ENCODE assay signal across 12 cellular contexts in genomic region chr12:915090-915489, GRCh38. TPM values are rescaled to one million over a fixed set of nuclear protein-coding genes. Genes with fewer than 3 reads are reported as not detected.
DNase-seq lines count a peak whose midpoint lies in the region; ATAC-seq and TF ChIP-seq lines count a peak whose summit lies in the region.
"Had no signal": no experiment of that assay in that cellular context is flagged by ENCODE, and none has a peak within 500 bp of the region (broad histone marks: within the 10 kb centered on the region; RNA-seq: fewer than 3 reads in every experiment).

No MANE protein-coding gene starts in this region.

- no peaks in the 10 kb centered on the region for H3K4me1 Mint-ChIP-seq in MCF 10A (ENCODE audit: insufficient read depth, unreplicated experiment)
- peaks cover 9 to 21% of the 10 kb centered on the region in 2 donors for H3K4me1 Mint-ChIP-seq in effector memory CD8-positive, alpha-beta T cell (ENCODE audit: low read depth in 2 of 2)
- H3K4me1 Mint-ChIP-seq in stimulated activated effector memory CD8-positive, alpha-beta T cell treated with anti-CD3 and anti-CD28 coated beads, Interleukin-12 subunit alpha, Interleukin-12 subunit beta, amount 100 ng/mL, for 72 hours: peaks cover 8% of the 10 kb centered on the region

- ATAC-seq in effector memory CD8-positive, alpha-beta T cell (replicated peaks): peak; percentile 58
- peak; percentile 49 for ATAC-seq in stimulated activated effector memory CD8-positive, alpha-beta T cell treated with anti-CD3 and anti-CD28 coated beads, Interleukin-12 subunit alpha, Interleukin-12 subunit beta, amount 100 ng/mL, for 72 hours
- ATAC-seq: gastrocnemius medialis, left cardiac atrium had no signal

- intact Hi-C loops in MCF 10A (cut with micrococcal nuclease): no loop called here
- intact Hi-C loops in mammary epithelial cell (cut with micrococcal nuclease): no loop called here
- intact Hi-C loops in OCI-LY7 (cut with micrococcal nuclease; ENCODE audit: unreplicated experiment): no loop called here

- H3K4me2 ChIP-seq in mammary epithelial cell (ENCODE audit: insufficient read depth, low read depth, low read length) (no peak overlapping the region), OCI-LY7 (ENCODE audit: low read length) (no peak overlapping the region)

- H4K20me1 ChIP-seq in mammary epithelial cell (ENCODE audit: insufficient read depth, low read length) (no peaks in the 10 kb centered on the region), OCI-LY7 (ENCODE audit: insufficient read depth, low read length) (no peaks in the 10 kb centered on the region)

- peaks cover 14% of the 10 kb centered on the region for H3K36me3 ChIP-seq in mammary epithelial cell (ENCODE audit: insufficient read depth, low read length)
- H3K36me3 ChIP-seq in OCI-LY7 (ENCODE audit: insufficient read depth, low read length): peaks cover 97% of the 10 kb centered on the region

- H3K9me3 ChIP-seq in mammary epithelial cell (replicated peaks; ENCODE audit: insufficient read depth, low read length) (no peaks in the 10 kb centered on the region), OCI-LY7 (ENCODE audit: low read length) (no peaks in the 10 kb centered on the region)
- H3K9me3 ChIP-seq: gastrocnemius medialis had no signal

- no peak overlapping the region for H3K9ac ChIP-seq in mammary epithelial cell (ENCODE audit: insufficient read depth, low read length)

- POLR2A ChIA-PET in MCF 10A (lab: Yijun Ruan, JAX): interaction anchor here (0.5 to 0.8 kb wide), 3 partner anchors 61 to 249 kb away, joined by 3 to 4 read pairs (median 3); no protein-coding TSS in a partner anchor
- POLR2A ChIA-PET in OCI-LY7 (lab: Charles Lee): interaction anchor here (0.6 to 0.7 kb wide), 2 partner anchors 45 to 59 kb away, joined by 3 to 4 read pairs; no protein-coding TSS in a partner anchor

- TF ChIP-seq CTCF in MCF 10A (IDR thresholded peaks at IDR 0.05; ENCODE audit: unreplicated experiment) (no peak), mammary epithelial cell (conservative IDR thresholded peaks at IDR 0.05 in 1 of 2, IDR thresholded peaks at IDR 0.05 in 1 of 2; ENCODE audit: extremely low read depth in 1 of 2, insufficient read depth in 1 of 2, low read depth in 1 of 2, low read length in 2 of 2) (no peak), OCI-LY7 (conservative IDR thresholded peaks at IDR 0.05; ENCODE audit: low read length) (no peak)

- CTCF ChIA-PET in MCF 10A (lab: Yijun Ruan, JAX): interaction anchor here (0.5 to 0.8 kb wide), 2 partner anchors 94 to 99 kb away, joined by 3 read pairs; no protein-coding TSS in a partner anchor
- CTCF ChIA-PET in mammary epithelial cell (lab: Charles Lee; ENCODE audit: low non-redundant PET): no interaction called here
- CTCF ChIA-PET in OCI-LY7 (lab: Charles Lee; ENCODE audit: unreplicated experiment): no interaction called here

- H2AFZ ChIP-seq in mammary epithelial cell (ENCODE audit: low read depth, low read length) (no peak overlapping the region), OCI-LY7 (ENCODE audit: low read length) (no peak overlapping the region)

- H3K4me3 ChIP-seq in mammary epithelial cell (replicated peaks in 1 of 3; ENCODE audit: insufficient read depth in 1 of 3, low read depth in 2 of 3, low read length in 3 of 3): no peak overlapping the region
- no peak overlapping the region for H3K4me3 ChIP-seq in OCI-LY7 (ENCODE audit: low read depth, low read length, poor library complexity, severe bottlenecking)
- H3K4me3 ChIP-seq: gastrocnemius medialis had no signal

- H3K36me3 Mint-ChIP-seq in MCF 10A (ENCODE audit: insufficient read depth, unreplicated experiment): peaks cover 94% of the 10 kb centered on the region
- peaks cover 72% of the 10 kb centered on the region for H3K36me3 Mint-ChIP-seq in effector memory CD8-positive, alpha-beta T cell (ENCODE audit: insufficient read depth)
- H3K36me3 Mint-ChIP-seq in stimulated activated effector memory CD8-positive, alpha-beta T cell treated with anti-CD3 and anti-CD28 coated beads, Interleukin-12 subunit alpha, Interleukin-12 subunit beta, amount 100 ng/mL, for 72 hours: peaks cover 97% of the 10 kb centered on the region

- H3K27ac Mint-ChIP-seq in MCF 10A (ENCODE audit: low read depth, unreplicated experiment): no peak overlapping the region
- peak overlapping the region; percentile 28 to 61 for H3K27ac Mint-ChIP-seq in effector memory CD8-positive, alpha-beta T cell
- peak overlapping the region; percentile 87 for H3K27ac Mint-ChIP-seq in stimulated activated effector memory CD8-positive, alpha-beta T cell treated with anti-CD3 and anti-CD28 coated beads, Interleukin-12 subunit alpha, Interleukin-12 subunit beta, amount 100 ng/mL, for 72 hours

- H3K9me3 Mint-ChIP-seq in MCF 10A (ENCODE audit: unreplicated experiment): no peaks in the 10 kb centered on the region
- H3K9me3 Mint-ChIP-seq in effector memory CD8-positive, alpha-beta T cell: no peaks in the 10 kb centered on the region
- H3K9me3 Mint-ChIP-seq in stimulated activated effector memory CD8-positive, alpha-beta T cell treated with anti-CD3 and anti-CD28 coated beads, Interleukin-12 subunit alpha, Interleukin-12 subunit beta, amount 100 ng/mL, for 72 hours: no peaks in the 10 kb centered on the region

- dilution Hi-C loops in mammary epithelial cell (cut with HindIII; ENCODE audit: low sequenced_read_pairs): no loop called here

- no peaks in the 10 kb centered on the region for H3K27me3 Mint-ChIP-seq in MCF 10A (ENCODE audit: insufficient read depth, unreplicated experiment)
- H3K27me3 Mint-ChIP-seq in effector memory CD8-positive, alpha-beta T cell: no peaks in the 10 kb centered on the region

- 92% methylated on average over 5 of the region's 5 CpGs for WGBS in mammary epithelial cell (ENCODE audit: low coverage, missing lambda C conversion rate)

- H3K27ac ChIP-seq in mammary epithelial cell (ENCODE audit: insufficient read depth, low read depth, low read length) (no peak overlapping the region), OCI-LY7 (ENCODE audit: low read depth, low read length, poor library complexity, severe bottlenecking) (peak overlapping the region; percentile 15)

- no peaks in the 10 kb centered on the region for H3K9me2 ChIP-seq in OCI-LY7 (ENCODE audit: insufficient read depth, low read length)

- H3K79me2 ChIP-seq in mammary epithelial cell (ENCODE audit: insufficient read depth, low read length): no peaks in the 10 kb centered on the region
- H3K79me2 ChIP-seq in OCI-LY7 (ENCODE audit: insufficient read depth, low read depth, low read length): no peaks in the 10 kb centered on the region

- no peaks in the 10 kb centered on the region for H3K4me1 ChIP-seq in mammary epithelial cell (ENCODE audit: insufficient read depth, low read length)
- H3K4me1 ChIP-seq in OCI-LY7 (ENCODE audit: insufficient read depth, low read length, poor library complexity, severe bottlenecking): peaks cover 8% of the 10 kb centered on the region

- H3K27me3 ChIP-seq in mammary epithelial cell (ENCODE audit: insufficient read depth, low read length): no peaks in the 10 kb centered on the region
- H3K27me3 ChIP-seq: gastrocnemius medialis had no signal

- H3K4me3 Mint-ChIP-seq in MCF 10A (ENCODE audit: unreplicated experiment): no peak overlapping the region
- H3K4me3 Mint-ChIP-seq in effector memory CD8-positive, alpha-beta T cell: peak overlapping the region in 1 of 2 donors; percentile 31
- no peak overlapping the region for H3K4me3 Mint-ChIP-seq in stimulated activated effector memory CD8-positive, alpha-beta T cell treated with anti-CD3 and anti-CD28 coated beads, Interleukin-12 subunit alpha, Interleukin-12 subunit beta, amount 100 ng/mL, for 72 hours

- peak; percentile 21 for DNase-seq in MCF 10A (ENCODE audit: unreplicated experiment)
- no peak for DNase-seq in mammary epithelial cell
- peak; percentile 38 for DNase-seq in OCI-LY7 (ENCODE audit: low spot score)
- DNase-seq in effector memory CD8-positive, alpha-beta T cell: no peak
- no peak for DNase-seq in stimulated activated effector memory CD8-positive, alpha-beta T cell treated with anti-CD3 and anti-CD28 coated beads, Interleukin-12 subunit alpha, Interleukin-12 subunit beta, amount 100 ng/mL, for 72 hours (ENCODE audit: low spot score in 2 of 2)
- DNase-seq in DMS 273 (lab: John Stamatoyannopoulos, UW; ENCODE audit: unreplicated experiment): no peak
- no peak for DNase-seq in NCI-H2107 treated with DMSO at 0.1 percent for 48 hours (lab: John Stamatoyannopoulos, UW; ENCODE audit: unreplicated experiment)
- DNase-seq in SHP77 treated with DMSO at 0.1 percent for 48 hours (lab: John Stamatoyannopoulos, UW): no peak
- DNase-seq: activated CD4-positive, CD25-positive, alpha-beta regulatory T cell; gastrocnemius medialis; left cardiac atrium; NCI-H510A had no signal

- in situ Hi-C loops in mammary epithelial cell (cut with MboI; ENCODE audit: low sequenced_read_pairs in 2 of 2): no loop called here

- no TSS peak for BruUV-seq in MCF 10A (replicated peaks; lab: Mats Ljungman, UMichigan)
- no TSS peak for BruUV-seq in mammary epithelial cell (replicated peaks; lab: Mats Ljungman, UMichigan)
- BruUV-seq in OCI-LY7 (replicated peaks; lab: Mats Ljungman, UMichigan): no TSS peak

RNA-seq across cellular contexts. Expression of gene RAD52, which starts 34.4 kb away (rescaled TPM):
- total RNA-seq in MCF 10A (2022): 26.0 and 27.9 TPM in 2 replicates
- 10 to 100 TPM; 11.7 to 16.5 TPM for total RNA-seq in mammary epithelial cell
- 7.6 TPM for polyA plus RNA-seq in mammary epithelial cell
- 4.8 TPM for polyA minus RNA-seq in mammary epithelial cell
- 30.8 and 31.8 TPM in 2 replicates for total RNA-seq in OCI-LY7 (2014; rRNA removed; shearing (Covaris generic))
- total RNA-seq in OCI-LY7 (2022): 20.7 and 30.3 TPM in 2 replicates

Comparison
In these comparisons a context has a peak if more than half of its experiments do, and no peak if none do; other contexts are left out.
1. DNase-seq: peak in MCF 10A (single experiment) and OCI-LY7 (single experiment); none in mammary epithelial cell (single experiment), effector memory CD8-positive, alpha-beta T cell (0 of 3), stimulated activated effector memory CD8-positive, alpha-beta T cell treated with anti-CD3 and anti-CD28 coated beads, Interleukin-12 subunit alpha, Interleukin-12 subunit beta, amount 100 ng/mL, for 72 hours (0 of 2), DMS 273 (single experiment), NCI-H2107 treated with DMSO at 0.1 percent for 48 hours (single experiment) and SHP77 treated with DMSO at 0.1 percent for 48 hours (single experiment).